1 cellular context compared by ENCODE assay signal in the genomic region with DNA sequence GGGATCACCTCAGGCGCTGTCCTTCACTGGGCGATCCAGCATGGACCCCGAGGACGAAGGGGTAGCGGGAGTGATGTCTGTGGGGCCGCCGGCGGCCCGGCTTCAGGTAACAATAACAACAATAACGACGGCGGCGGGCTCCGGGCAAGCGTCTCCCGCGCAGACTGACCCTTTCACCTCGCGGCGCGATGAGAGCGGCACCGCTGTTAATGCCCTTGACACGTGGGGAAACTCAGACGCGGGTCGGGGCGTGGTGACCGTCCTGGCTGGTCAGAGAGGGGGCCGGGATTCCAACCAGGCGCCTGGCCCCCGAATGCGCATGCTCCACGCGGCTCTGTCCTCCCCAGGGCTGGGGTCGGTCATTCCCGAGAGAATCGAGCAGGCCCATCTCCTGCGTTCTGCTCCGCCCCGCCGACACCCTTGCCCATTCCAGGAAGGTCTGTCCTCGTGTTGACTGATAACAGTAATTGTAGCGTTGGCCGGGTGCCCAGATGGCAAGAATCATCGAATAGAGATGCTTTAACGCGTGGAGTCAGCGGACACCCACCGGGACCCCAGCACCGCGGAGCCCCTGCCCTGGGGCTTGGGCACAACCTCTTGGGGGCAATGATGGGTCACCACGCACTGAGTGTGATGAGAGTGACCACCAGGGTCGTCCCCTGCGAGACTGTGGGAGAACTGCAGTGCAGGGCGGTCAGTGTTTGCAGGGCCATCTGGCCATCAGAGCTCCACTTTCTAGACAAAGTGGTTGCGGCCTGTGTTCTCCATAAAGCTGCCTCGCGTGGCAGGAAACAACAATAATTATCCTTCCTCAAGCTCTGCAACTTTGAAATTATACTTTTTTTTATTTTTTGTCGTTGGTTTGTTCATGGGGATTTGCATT.
A peak's percentile ranks its signal among the peaks of the same experiment; 100 is the strongest.
TF ChIP-seq lines count a peak whose summit lies in the region.

No MANE protein-coding gene starts in this region.

TF ChIP-seq in GM12878, 131 proteins besides CTCF, POLR2A, EP300 and RAD21:
- TF ChIP-seq NR2C2 (IDR thresholded peaks at IDR 0.05; ENCODE audit: borderline replicate concordance, control insufficient read depth, insufficient read length, low read depth) (no peak), YBX1 (IDR thresholded peaks at IDR 0.05) (no peak), SMARCA5 (IDR thresholded peaks at IDR 0.05) (0 out of 2 replicates have a peak, but pooled peaks have one; percentile 34), RELA (IDR thresholded peaks at IDR 0.05; ENCODE audit: borderline replicate concordance, partially characterized antibody) (peak; percentile 9), HDAC2 (IDR thresholded peaks at IDR 0.05) (no peak), ZNF207 (IDR thresholded peaks at IDR 0.05; ENCODE audit: borderline replicate concordance) (0 out of 2 replicates have a peak, but pooled peaks have one; percentile 17), POLR2AphosphoS5 (IDR thresholded peaks at IDR 0.05; ENCODE audit: low read length) (no peak), SRF (IDR thresholded peaks at IDR 0.05; ENCODE audit: low read depth in 2 of 2, low read length in 2 of 2) (0 out of 4 replicates have a peak, but pooled peaks of 1 of the 2 experiments have one; percentile 41), MEF2B (IDR thresholded peaks at IDR 0.05; ENCODE audit: partially characterized antibody, poor library complexity, severe bottlenecking) (peak; percentile 24), SMAD1 (IDR thresholded peaks at IDR 0.05; ENCODE audit: low read depth, partially characterized antibody) (no peak), SREBF2 (IDR thresholded peaks at IDR 0.05; ENCODE audit: low read length) (no peak), MXI1 (IDR thresholded peaks at IDR 0.05; ENCODE audit: low read depth, low read length) (peak; percentile 38; the same call in 1 of the 2 replicates), NR2F1 (conservative IDR thresholded peaks at IDR 0.05) (peak; percentile 62), RB1 (IDR thresholded peaks at IDR 0.05; ENCODE audit: borderline replicate concordance) (no peak), NFIC (IDR thresholded peaks at IDR 0.05; ENCODE audit: low read depth, low read length) (no peak), RBBP5 (conservative IDR thresholded peaks at IDR 0.05) (no peak), ZNF384 (IDR thresholded peaks at IDR 0.05; ENCODE audit: borderline replicate concordance, low read depth, low read length) (no peak)
- TF ChIP-seq, protein P1, sequence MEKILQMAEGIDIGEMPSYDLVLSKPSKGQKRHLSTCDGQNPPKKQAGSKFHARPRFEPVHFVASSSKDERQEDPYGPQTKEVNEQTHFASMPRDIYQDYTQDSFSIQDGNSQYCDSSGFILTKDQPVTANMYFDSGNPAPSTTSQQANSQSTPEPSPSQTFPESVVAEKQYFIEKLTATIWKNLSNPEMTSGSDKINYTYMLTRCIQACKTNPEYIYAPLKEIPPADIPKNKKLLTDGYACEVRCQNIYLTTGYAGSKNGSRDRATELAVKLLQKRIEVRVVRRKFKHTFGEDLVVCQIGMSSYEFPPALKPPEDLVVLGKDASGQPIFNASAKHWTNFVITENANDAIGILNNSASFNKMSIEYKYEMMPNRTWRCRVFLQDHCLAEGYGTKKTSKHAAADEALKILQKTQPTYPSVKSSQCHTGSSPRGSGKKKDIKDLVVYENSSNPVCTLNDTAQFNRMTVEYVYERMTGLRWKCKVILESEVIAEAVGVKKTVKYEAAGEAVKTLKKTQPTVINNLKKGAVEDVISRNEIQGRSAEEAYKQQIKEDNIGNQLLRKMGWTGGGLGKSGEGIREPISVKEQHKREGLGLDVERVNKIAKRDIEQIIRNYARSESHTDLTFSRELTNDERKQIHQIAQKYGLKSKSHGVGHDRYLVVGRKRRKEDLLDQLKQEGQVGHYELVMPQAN (conservative IDR thresholded peaks at IDR 0.05), result peak; percentile 45; the same call in 1 of the 2 replicates
- TF ChIP-seq, protein P2, sequence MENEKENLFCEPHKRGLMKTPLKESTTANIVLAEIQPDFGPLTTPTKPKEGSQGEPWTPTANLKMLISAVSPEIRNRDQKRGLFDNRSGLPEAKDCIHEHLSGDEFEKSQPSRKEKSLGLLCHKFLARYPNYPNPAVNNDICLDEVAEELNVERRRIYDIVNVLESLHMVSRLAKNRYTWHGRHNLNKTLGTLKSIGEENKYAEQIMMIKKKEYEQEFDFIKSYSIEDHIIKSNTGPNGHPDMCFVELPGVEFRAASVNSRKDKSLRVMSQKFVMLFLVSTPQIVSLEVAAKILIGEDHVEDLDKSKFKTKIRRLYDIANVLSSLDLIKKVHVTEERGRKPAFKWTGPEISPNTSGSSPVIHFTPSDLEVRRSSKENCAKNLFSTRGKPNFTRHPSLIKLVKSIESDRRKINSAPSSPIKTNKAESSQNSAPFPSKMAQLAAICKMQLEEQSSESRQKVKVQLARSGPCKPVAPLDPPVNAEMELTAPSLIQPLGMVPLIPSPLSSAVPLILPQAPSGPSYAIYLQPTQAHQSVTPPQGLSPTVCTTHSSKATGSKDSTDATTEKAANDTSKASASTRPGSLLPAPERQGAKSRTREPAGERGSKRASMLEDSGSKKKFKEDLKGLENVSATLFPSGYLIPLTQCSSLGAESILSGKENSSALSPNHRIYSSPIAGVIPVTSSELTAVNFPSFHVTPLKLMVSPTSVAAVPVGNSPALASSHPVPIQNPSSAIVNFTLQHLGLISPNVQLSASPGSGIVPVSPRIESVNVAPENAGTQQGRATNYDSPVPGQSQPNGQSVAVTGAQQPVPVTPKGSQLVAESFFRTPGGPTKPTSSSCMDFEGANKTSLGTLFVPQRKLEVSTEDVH (IDR thresholded peaks at IDR 0.05; ENCODE audit: low read depth, partially characterized antibody), result no peak
- TF ChIP-seq, protein P3, sequence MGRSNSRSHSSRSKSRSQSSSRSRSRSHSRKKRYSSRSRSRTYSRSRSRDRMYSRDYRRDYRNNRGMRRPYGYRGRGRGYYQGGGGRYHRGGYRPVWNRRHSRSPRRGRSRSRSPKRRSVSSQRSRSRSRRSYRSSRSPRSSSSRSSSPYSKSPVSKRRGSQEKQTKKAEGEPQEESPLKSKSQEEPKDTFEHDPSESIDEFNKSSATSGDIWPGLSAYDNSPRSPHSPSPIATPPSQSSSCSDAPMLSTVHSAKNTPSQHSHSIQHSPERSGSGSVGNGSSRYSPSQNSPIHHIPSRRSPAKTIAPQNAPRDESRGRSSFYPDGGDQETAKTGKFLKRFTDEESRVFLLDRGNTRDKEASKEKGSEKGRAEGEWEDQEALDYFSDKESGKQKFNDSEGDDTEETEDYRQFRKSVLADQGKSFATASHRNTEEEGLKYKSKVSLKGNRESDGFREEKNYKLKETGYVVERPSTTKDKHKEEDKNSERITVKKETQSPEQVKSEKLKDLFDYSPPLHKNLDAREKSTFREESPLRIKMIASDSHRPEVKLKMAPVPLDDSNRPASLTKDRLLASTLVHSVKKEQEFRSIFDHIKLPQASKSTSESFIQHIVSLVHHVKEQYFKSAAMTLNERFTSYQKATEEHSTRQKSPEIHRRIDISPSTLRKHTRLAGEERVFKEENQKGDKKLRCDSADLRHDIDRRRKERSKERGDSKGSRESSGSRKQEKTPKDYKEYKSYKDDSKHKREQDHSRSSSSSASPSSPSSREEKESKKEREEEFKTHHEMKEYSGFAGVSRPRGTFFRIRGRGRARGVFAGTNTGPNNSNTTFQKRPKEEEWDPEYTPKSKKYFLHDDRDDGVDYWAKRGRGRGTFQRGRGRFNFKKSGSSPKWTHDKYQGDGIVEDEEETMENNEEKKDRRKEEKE (IDR thresholded peaks at IDR 0.05), result no peak
- TF ChIP-seq, protein P4, sequence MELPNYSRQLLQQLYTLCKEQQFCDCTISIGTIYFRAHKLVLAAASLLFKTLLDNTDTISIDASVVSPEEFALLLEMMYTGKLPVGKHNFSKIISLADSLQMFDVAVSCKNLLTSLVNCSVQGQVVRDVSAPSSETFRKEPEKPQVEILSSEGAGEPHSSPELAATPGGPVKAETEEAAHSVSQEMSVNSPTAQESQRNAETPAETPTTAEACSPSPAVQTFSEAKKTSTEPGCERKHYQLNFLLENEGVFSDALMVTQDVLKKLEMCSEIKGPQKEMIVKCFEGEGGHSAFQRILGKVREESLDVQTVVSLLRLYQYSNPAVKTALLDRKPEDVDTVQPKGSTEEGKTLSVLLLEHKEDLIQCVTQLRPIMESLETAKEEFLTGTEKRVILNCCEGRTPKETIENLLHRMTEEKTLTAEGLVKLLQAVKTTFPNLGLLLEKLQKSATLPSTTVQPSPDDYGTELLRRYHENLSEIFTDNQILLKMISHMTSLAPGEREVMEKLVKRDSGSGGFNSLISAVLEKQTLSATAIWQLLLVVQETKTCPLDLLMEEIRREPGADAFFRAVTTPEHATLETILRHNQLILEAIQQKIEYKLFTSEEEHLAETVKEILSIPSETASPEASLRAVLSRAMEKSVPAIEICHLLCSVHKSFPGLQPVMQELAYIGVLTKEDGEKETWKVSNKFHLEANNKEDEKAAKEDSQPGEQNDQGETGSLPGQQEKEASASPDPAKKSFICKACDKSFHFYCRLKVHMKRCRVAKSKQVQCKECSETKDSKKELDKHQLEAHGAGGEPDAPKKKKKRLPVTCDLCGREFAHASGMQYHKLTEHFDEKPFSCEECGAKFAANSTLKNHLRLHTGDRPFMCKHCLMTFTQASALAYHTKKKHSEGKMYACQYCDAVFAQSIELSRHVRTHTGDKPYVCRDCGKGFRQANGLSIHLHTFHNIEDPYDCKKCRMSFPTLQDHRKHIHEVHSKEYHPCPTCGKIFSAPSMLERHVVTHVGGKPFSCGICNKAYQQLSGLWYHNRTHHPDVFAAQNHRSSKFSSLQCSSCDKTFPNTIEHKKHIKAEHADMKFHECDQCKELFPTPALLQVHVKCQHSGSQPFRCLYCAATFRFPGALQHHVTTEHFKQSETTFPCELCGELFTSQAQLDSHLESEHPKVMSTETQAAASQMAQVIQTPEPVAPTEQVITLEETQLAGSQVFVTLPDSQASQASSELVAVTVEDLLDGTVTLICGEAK (IDR thresholded peaks at IDR 0.05; ENCODE audit: borderline replicate concordance), result 0 out of 2 replicates have a peak, but pooled peaks have one; percentile 0
- TF ChIP-seq, protein P5, sequence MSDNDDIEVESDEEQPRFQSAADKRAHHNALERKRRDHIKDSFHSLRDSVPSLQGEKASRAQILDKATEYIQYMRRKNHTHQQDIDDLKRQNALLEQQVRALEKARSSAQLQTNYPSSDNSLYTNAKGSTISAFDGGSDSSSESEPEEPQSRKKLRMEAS (IDR thresholded peaks at IDR 0.05; ENCODE audit: low read depth, low read length), result peak; percentile 18; the same call in 1 of the 2 replicates
